ENCODE assay signal across 8 cellular contexts in the genomic region with DNA sequence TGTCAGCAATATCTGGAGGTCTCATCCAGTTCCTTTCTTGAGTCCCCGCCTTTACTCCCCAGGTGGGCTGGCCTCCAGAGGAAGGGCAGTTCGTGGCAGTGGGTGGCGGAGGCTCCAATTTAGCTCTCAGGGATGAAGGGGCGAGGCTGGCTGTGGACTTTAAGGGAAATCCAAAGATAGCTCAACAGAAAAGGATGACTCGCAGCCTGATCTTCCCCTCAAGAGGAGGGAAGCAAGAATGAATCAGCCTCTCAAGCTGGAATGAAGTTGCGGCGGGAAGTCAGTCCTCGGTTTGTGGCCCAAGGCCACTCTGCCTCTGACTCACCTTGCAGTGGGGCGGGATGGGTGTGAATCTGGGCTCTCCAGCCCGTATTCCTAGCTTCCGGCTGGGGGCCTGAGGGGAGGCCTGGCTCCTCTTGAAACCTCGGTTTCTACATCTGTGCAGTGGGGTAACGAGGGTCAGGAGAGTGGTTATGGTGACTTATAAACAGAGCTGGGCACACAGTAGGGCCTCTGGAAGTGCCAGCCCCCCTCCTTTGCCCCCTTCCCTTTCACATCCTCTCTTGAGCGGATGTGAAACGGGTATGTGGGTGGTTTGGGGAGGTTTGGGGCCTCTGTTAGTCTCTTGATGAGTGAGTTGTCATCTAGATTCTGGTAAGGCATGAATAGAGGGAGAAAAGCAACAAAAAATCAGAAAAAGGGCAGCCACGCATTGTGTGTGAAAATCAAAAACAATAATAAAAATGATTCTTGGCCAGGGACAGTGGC.
DNase-seq lines count a peak whose midpoint lies in the region; ATAC-seq lines count a peak whose summit lies in the region.

No MANE protein-coding gene starts in this region.

- peak overlapping the region; percentile 88 for H3K27ac Mint-ChIP-seq in memory B cell
- peak overlapping the region; percentile 93 for H3K27ac Mint-ChIP-seq in stimulated activated memory B cell treated with anti-CD40 and anti-IgM and Interleukin-4, amounts not matched to agents 10 μg/mL and 1 μg/mL and 100 μg/mL, for 72 hours

- peaks cover 28% of the 10 kb centered on the region for H3K36me3 Mint-ChIP-seq in memory B cell
- peaks cover 43% of the 10 kb centered on the region for H3K36me3 Mint-ChIP-seq in stimulated activated memory B cell treated with anti-CD40 and anti-IgM and Interleukin-4, amounts not matched to agents 10 μg/mL and 1 μg/mL and 100 μg/mL, for 72 hours

- H3K27me3 Mint-ChIP-seq in memory B cell = no peaks in the 10 kb centered on the region
- no peaks in the 10 kb centered on the region for H3K27me3 Mint-ChIP-seq in stimulated activated memory B cell treated with anti-CD40 and anti-IgM and Interleukin-4, amounts not matched to agents 10 μg/mL and 1 μg/mL and 100 μg/mL, for 72 hours

- ATAC-seq in GM19351 (IDR thresholded peaks at IDR 0.05; ENCODE audit: unreplicated experiment) = peak; percentile 68
- ATAC-seq in HG03378 (IDR thresholded peaks at IDR 0.05; ENCODE audit: unreplicated experiment) = peak; percentile 64
- peak; percentile 93 for ATAC-seq in memory B cell (ENCODE audit: low read depth)
- peak; percentile 93 for ATAC-seq in stimulated activated memory B cell treated with anti-CD40 and anti-IgM and Interleukin-4, amounts not matched to agents 10 μg/mL and 1 μg/mL and 100 μg/mL, for 72 hours

- H3K4me1 Mint-ChIP-seq in memory B cell = peaks cover 48% of the 10 kb centered on the region
- peaks cover 93% of the 10 kb centered on the region for H3K4me1 Mint-ChIP-seq in stimulated activated memory B cell treated with anti-CD40 and anti-IgM and Interleukin-4, amounts not matched to agents 10 μg/mL and 1 μg/mL and 100 μg/mL, for 72 hours

- H3K4me3 Mint-ChIP-seq in memory B cell = peak overlapping the region; percentile 79
- peak overlapping the region; percentile 66 for H3K4me3 Mint-ChIP-seq in stimulated activated memory B cell treated with anti-CD40 and anti-IgM and Interleukin-4, amounts not matched to agents 10 μg/mL and 1 μg/mL and 100 μg/mL, for 72 hours

- H3K9me3 Mint-ChIP-seq in memory B cell = no peaks in the 10 kb centered on the region
- no peaks in the 10 kb centered on the region for H3K9me3 Mint-ChIP-seq in stimulated activated memory B cell treated with anti-CD40 and anti-IgM and Interleukin-4, amounts not matched to agents 10 μg/mL and 1 μg/mL and 100 μg/mL, for 72 hours

- DNase-seq in AG08395 (ENCODE audit: low spot score) = peak; percentile 93
- peak; percentile 72 for DNase-seq in T-helper 22 cell (ENCODE audit: low read depth)
- peak; percentile 95 for DNase-seq in astrocyte of the hippocampus (ENCODE audit: low read depth, low spot score)
- DNase-seq in memory B cell (ENCODE audit: low spot score in 2 of 2) = peak in 1 of 2 donors; percentile 59
- no peak for DNase-seq in globus pallidus (ENCODE audit: low spot score)
